Comparison of ENCODE assay signal across 8 cellular contexts in genomic region chr3:193788189-193788946, GRCh38.
DNase-seq lines count a peak whose midpoint lies in the region; ATAC-seq and TF ChIP-seq lines count a peak whose summit lies in the region.

No MANE protein-coding gene starts in this region.

- in situ Hi-C loops in GM13976 (cut with MboI; ENCODE audit: low sequenced_read_pairs, unreplicated experiment), result loop anchor here (5.0 to 25.0 kb wide), 2 partner anchors 349 to 529 kb away; partner anchors contain the start of gene HES1
- in situ Hi-C loops in astrocyte of the spinal cord (cut with HindIII; ENCODE audit: low sequenced_read_pairs), result no loop called here

- peak; percentile 80 for ATAC-seq in HG03095 (IDR thresholded peaks at IDR 0.05; ENCODE audit: unreplicated experiment)
- no peak for ATAC-seq in GM19397 (IDR thresholded peaks at IDR 0.05; ENCODE audit: unreplicated experiment)

- DNase-seq in AG09309 (ENCODE audit: low read depth) (no peak), GM13976 (ENCODE audit: low spot score) (peak; percentile 86), NCI-H526 (lab: John Stamatoyannopoulos, UW) (peak; percentile 42 to 89), astrocyte of the spinal cord (ENCODE audit: low read depth, low spot score) (peak; percentile 68), iPS-NIHi7 (ENCODE audit: extremely low spot score) (peak; percentile 94)
- DNase-seq in stimulated activated CD4-positive, alpha-beta T cell treated with anti-CD3 and anti-CD28 coated beads, Interleukin-2, amount 100 ng/mL, for 48 hours, result peak; percentile 9 to 17

- H3K4me3 ChIP-seq in AG09309 (ENCODE audit: control insufficient read depth, low read depth, low read length) (no peak overlapping the region), astrocyte of the spinal cord (ENCODE audit: low read depth, low read length) (no peak overlapping the region)

- TF ChIP-seq CTCF in AG09309 (IDR thresholded peaks at IDR 0.05; ENCODE audit: control insufficient read depth, insufficient read depth, low read depth, low read length, missing control alignments) (peak; percentile 81), GM13976 (IDR thresholded peaks at IDR 0.05; ENCODE audit: borderline replicate concordance, control extremely low read depth, extremely low read depth, insufficient read depth, missing control alignments) (peak; percentile 67), astrocyte of the spinal cord (IDR thresholded peaks at IDR 0.05; ENCODE audit: low read depth, low read length) (peak; percentile 87)
